ENCODE assay signal across 10 cellular contexts in genomic region chr11:122095950-122096942, GRCh38. TPM values are rescaled to one million over a fixed set of nuclear protein-coding genes. Genes with fewer than 3 reads are reported as not detected.
DNase-seq lines count a peak whose midpoint lies in the region; ATAC-seq and TF ChIP-seq lines count a peak whose summit lies in the region.
"Had no signal": no experiment of that assay in that cellular context is flagged by ENCODE, and none has a peak within 500 bp of the region (broad histone marks: within the 10 kb centered on the region; RNA-seq: fewer than 3 reads in every experiment).

No MANE protein-coding gene starts in this region.

- H3K9me3 Mint-ChIP-seq in natural killer cell = no peaks in the 10 kb centered on the region

- H3K9me3 ChIP-seq in thymus (ENCODE audit: control insufficient read depth) = no peaks in the 10 kb centered on the region

- no peak overlapping the region for H3K4me3 Mint-ChIP-seq in natural killer cell
- H3K4me3 Mint-ChIP-seq: activated naive CD8-positive, alpha-beta T cell treated with anti-CD3 and anti-CD28 coated beads for 36 hours had no signal

- H3K27ac ChIP-seq in brain microvascular endothelial cell (peak overlapping the region; percentile 64), thymus (ENCODE audit: low read depth) (peak overlapping the region; percentile 8)

- H3K27ac Mint-ChIP-seq in natural killer cell = no peak overlapping the region
- H3K27ac Mint-ChIP-seq: activated naive CD8-positive, alpha-beta T cell treated with anti-CD3 and anti-CD28 coated beads for 36 hours had no signal

- in situ Hi-C loops in brain microvascular endothelial cell (cut with HindIII; ENCODE audit: low pct_ligation_motif_present, low sequenced_read_pairs) = no loop called here

- H3K36me3 Mint-ChIP-seq in natural killer cell = no peaks in the 10 kb centered on the region
- H3K36me3 Mint-ChIP-seq: activated naive CD8-positive, alpha-beta T cell treated with anti-CD3 and anti-CD28 coated beads for 36 hours had no signal

- H3K27me3 ChIP-seq in brain microvascular endothelial cell (replicated peaks) = no peaks in the 10 kb centered on the region
- peaks cover 6% of the 10 kb centered on the region for H3K27me3 ChIP-seq in thymus (ENCODE audit: control insufficient read depth, insufficient read depth)

- no peaks in the 10 kb centered on the region for H3K4me1 ChIP-seq in thymus (ENCODE audit: control insufficient read depth, insufficient read depth, low read length)

- peaks cover 36 to 52% of the 10 kb centered on the region in 2 donors for H3K27me3 Mint-ChIP-seq in natural killer cell (ENCODE audit: low read depth in 2 of 2)

- H3K4me3 ChIP-seq in brain microvascular endothelial cell (ENCODE audit: low read depth, low read length) = peak overlapping the region; percentile 69
- no peak overlapping the region for H3K4me3 ChIP-seq in thymus (ENCODE audit: low read length)

- peaks cover 5 to 12% of the 10 kb centered on the region in 2 donors for H3K4me1 Mint-ChIP-seq in natural killer cell

- ATAC-seq in natural killer cell = no peak
- no peak for ATAC-seq in GM18907 (IDR thresholded peaks at IDR 0.05; ENCODE audit: unreplicated experiment)

- 92% methylated on average over 18 of the region's 18 CpGs for WGBS in thymus

- intact Hi-C loops in natural killer cell (cut with micrococcal nuclease) = no loop called here

- H3K36me3 ChIP-seq in brain microvascular endothelial cell (replicated peaks) (peaks cover 47% of the 10 kb centered on the region), thymus (ENCODE audit: control insufficient read depth, insufficient read depth) (no peaks in the 10 kb centered on the region)

- DNase-seq in NCI-H1105 (lab: John Stamatoyannopoulos, UW) (peak; percentile 43), brain microvascular endothelial cell (no peak), left kidney (ENCODE audit: low read depth, low spot score) (peak; percentile 10), natural killer cell (no peak), COLO668 (lab: John Stamatoyannopoulos, UW; ENCODE audit: unreplicated experiment) (no peak), NCI-H1417 treated with DMSO at 0.1 percent for 48 hours (lab: John Stamatoyannopoulos, UW) (no peak)
- DNase-seq: activated CD4-positive, alpha-beta T cell treated with anti-CD3 and anti-CD28 coated beads, Interleukin-2, amount 50 U/mL, for 1 hour; activated naive CD8-positive, alpha-beta T cell treated with anti-CD3 and anti-CD28 coated beads for 36 hours had no signal

- TF ChIP-seq CTCF in brain microvascular endothelial cell (IDR thresholded peaks at IDR 0.05; ENCODE audit: low read depth, low read length, missing control alignments) = no peak
- TF ChIP-seq CTCF in natural killer cell (IDR thresholded peaks at IDR 0.05) = no peak

RNA-seq across cellular contexts. Expression of gene BLID, which starts 19.8 kb away (rescaled TPM):
- polyA plus RNA-seq in thymus = not detected
- not detected for total RNA-seq in natural killer cell
- total RNA-seq: activated naive CD8-positive, alpha-beta T cell treated with anti-CD3 and anti-CD28 coated beads for 36 hours had no signal

Comparison
In these comparisons a context has a peak if more than half of its experiments do, and no peak if none do; other contexts are left out.
1. DNase-seq: peak in NCI-H1105 (single experiment) and left kidney (single experiment); none in brain microvascular endothelial cell (single experiment), natural killer cell (single experiment), COLO668 (single experiment) and NCI-H1417 treated with DMSO at 0.1 percent for 48 hours (single experiment).